In genomic region chr2:64645014-64645418, GRCh38 we compare ENCODE assay signal across 8 cellular contexts. TPM values are rescaled to one million over a fixed set of nuclear protein-coding genes. Genes with fewer than 3 reads are reported as not detected.
DNase-seq lines count a peak whose midpoint lies in the region; ATAC-seq, FAIRE-seq and TF ChIP-seq lines count a peak whose summit lies in the region.

No MANE protein-coding gene starts in this region.

- peaks cover 7% of the 10 kb centered on the region; the same call in 1 of the 2 replicates for H4K20me1 ChIP-seq in DOHH2 (ENCODE audit: control insufficient read depth, insufficient read depth, low read depth, low read length)
- peaks cover 65% of the 10 kb centered on the region for H4K20me1 ChIP-seq in IMR-90 (ENCODE audit: insufficient read depth, low read length)
- H4K20me1 ChIP-seq in OCI-LY7 (ENCODE audit: insufficient read depth, low read length) = peaks cover 65% of the 10 kb centered on the region

- H3K9me2 ChIP-seq in DOHH2 (replicated peaks; ENCODE audit: control insufficient read depth, low read length) = no peaks in the 10 kb centered on the region
- H3K9me2 ChIP-seq in OCI-LY7 (ENCODE audit: insufficient read depth, low read length) = no peaks in the 10 kb centered on the region

- peak overlapping the region; percentile 43 for H2AK9ac ChIP-seq in IMR-90 (replicated peaks; ENCODE audit: low read depth, low read length, poor library complexity)

- H3K23ac ChIP-seq in IMR-90 (ENCODE audit: low read depth, low read length) = peak overlapping the region; percentile 91

- TF ChIP-seq POLR2A in IMR-90 (IDR thresholded peaks at IDR 0.05; ENCODE audit: low read depth, low read length) (no peak), body of pancreas (IDR thresholded peaks at IDR 0.05) (no peak)

- H3F3A ChIP-seq in DOHH2 (ENCODE audit: control insufficient read depth, insufficient read depth) = peaks cover 52% of the 10 kb centered on the region

- H4K91ac ChIP-seq in IMR-90 (ENCODE audit: insufficient read depth, low read depth, low read length) = no peak overlapping the region

- H3K4me3 ChIP-seq in DOHH2 (ENCODE audit: low read length) (peak overlapping the region; percentile 74), IMR-90 (ENCODE audit: insufficient read depth, low read depth, low read length) (peak overlapping the region; percentile 40), OCI-LY7 (ENCODE audit: low read depth, low read length, poor library complexity, severe bottlenecking) (peak overlapping the region; percentile 67), body of pancreas (no peak overlapping the region)

- H3K79me2 ChIP-seq in DOHH2 (ENCODE audit: control insufficient read depth, low read length) (peaks cover 100% of the 10 kb centered on the region), OCI-LY7 (ENCODE audit: insufficient read depth, low read depth, low read length) (peaks cover 100% of the 10 kb centered on the region)

- POLR2A ChIA-PET in IMR-90 (lab: Charles Lee; ENCODE audit: unreplicated experiment) = interaction anchor here (0.9 kb wide), 1 partner anchor 9 kb away, joined by 3 read pairs; the partner anchor contains the start of gene SERTAD2
- POLR2A ChIA-PET in OCI-LY7 (lab: Charles Lee) = interaction anchor here (0.6 to 7.3 kb wide), 11 partner anchors 8 to 217 kb away, joined by 3 to 109 read pairs (median 5); partner anchors contain the start of gene SERTAD2

- no peak overlapping the region; the same call in 1 of the 2 replicates for H2BK120ac ChIP-seq in IMR-90 (ENCODE audit: low read depth, low read length)

- no peak overlapping the region for H2AK5ac ChIP-seq in IMR-90 (ENCODE audit: low read depth, low read length)

- no TSS peak for BruUV-seq in IMR-90 (replicated peaks; lab: Mats Ljungman, UMichigan)
- no TSS peak for BruUV-seq in OCI-LY7 (replicated peaks; lab: Mats Ljungman, UMichigan)

- H2BK5ac ChIP-seq in IMR-90 (ENCODE audit: low read depth, low read length, poor library complexity, severe bottlenecking) = peak overlapping the region; percentile 82

- H2BK15ac ChIP-seq in IMR-90 (ENCODE audit: low read depth, low read length) = no peak overlapping the region

- FAIRE-seq in frontal cortex (lab: Jason Lieb, UNC) = no peak

- dilution Hi-C loops in IMR-90 (cut with HindIII; ENCODE audit: low sequenced_read_pairs, unreplicated experiment) = no loop called here

- H4K5ac ChIP-seq in IMR-90 (ENCODE audit: low read depth, low read length) = no peak overlapping the region

- no peak overlapping the region for H2BK20ac ChIP-seq in IMR-90 (ENCODE audit: low read depth, low read length)

- DNase-seq in IMR-90 (peak; percentile 68), OCI-LY7 (ENCODE audit: low spot score) (peak; percentile 72), body of pancreas (peak; percentile 53 to 75 (median 68)), iris pigment epithelial cell (ENCODE audit: low read depth) (peak; percentile 85), smooth muscle cell of the brain vasculature (ENCODE audit: low read depth, low spot score) (peak; percentile 31), frontal cortex (ENCODE audit: low spot score in 2 of 2) (no peak)

- H3K4ac ChIP-seq in IMR-90 (ENCODE audit: low read depth, low read length) = no peak overlapping the region; the same call in 1 of the 2 replicates

- peaks cover 26 to 61% of the 10 kb centered on the region in 2 experiments for H3K79me1 ChIP-seq in IMR-90 (ENCODE audit: low read depth in 1 of 2, low read length in 2 of 2)

- peaks cover 98% of the 10 kb centered on the region for H3K4me1 ChIP-seq in DOHH2 (ENCODE audit: control insufficient read depth, low read length)
- peaks cover 13% of the 10 kb centered on the region for H3K4me1 ChIP-seq in IMR-90 (ENCODE audit: control insufficient read depth, insufficient read depth, low read length)
- peaks cover 100% of the 10 kb centered on the region for H3K4me1 ChIP-seq in OCI-LY7 (ENCODE audit: insufficient read depth, low read length, poor library complexity, severe bottlenecking)
- peaks cover 78% of the 10 kb centered on the region for H3K4me1 ChIP-seq in body of pancreas

- H3K9me3 ChIP-seq in DOHH2 (ENCODE audit: control insufficient read depth, insufficient read depth, low read length) (no peaks in the 10 kb centered on the region), IMR-90 (ENCODE audit: control insufficient read depth, insufficient read depth, low read length) (no peaks in the 10 kb centered on the region), OCI-LY7 (ENCODE audit: low read length) (no peaks in the 10 kb centered on the region), body of pancreas (no peaks in the 10 kb centered on the region)

- in situ Hi-C loops in IMR-90 (cut with MboI; ENCODE audit: low sequenced_read_pairs) = no loop called here

- peak; percentile 23 for TF ChIP-seq CTCF in DOHH2 (IDR thresholded peaks at IDR 0.05; ENCODE audit: low read depth, low read length, poor library complexity, severe bottlenecking)
- 0 out of 2 replicates have a peak, but pooled peaks have one; percentile 18 for TF ChIP-seq CTCF in IMR-90 (conservative IDR thresholded peaks at IDR 0.05; ENCODE audit: low read depth, low read length)
- TF ChIP-seq CTCF in OCI-LY7 (conservative IDR thresholded peaks at IDR 0.05; ENCODE audit: low read length) = peak; percentile 50; the same call in 1 of the 2 replicates
- peak in 3 of 7 experiments; percentile 12 to 21 (median 17) for TF ChIP-seq CTCF in body of pancreas (IDR thresholded peaks at IDR 0.05)

- CTCF ChIA-PET in IMR-90 (lab: Yijun Ruan, JAX) (interaction anchor here (1.0 to 3.2 kb wide), 6 partner anchors 10 to 222 kb away, joined by 3 to 21 read pairs (median 5); no protein-coding TSS in a partner anchor), OCI-LY7 (lab: Charles Lee; ENCODE audit: unreplicated experiment) (interaction anchor here (0.7 to 2.5 kb wide), 3 partner anchors 9 to 121 kb away, joined by 3 to 8 read pairs (median 3); partner anchors contain the start of genes AFTPH and SERTAD2)

- peak overlapping the region; percentile 77 for H3K18ac ChIP-seq in IMR-90 (ENCODE audit: low read depth, low read length)

- ATAC-seq in IMR-90 (ENCODE audit: low read depth) = peak; percentile 68
- peak; percentile 74 for ATAC-seq in body of pancreas
- ATAC-seq in HG02852 (IDR thresholded peaks at IDR 0.05; ENCODE audit: unreplicated experiment) = no peak

- peak overlapping the region; percentile 95; the same call in 1 of the 2 replicates for H3K14ac ChIP-seq in IMR-90 (replicated peaks; ENCODE audit: low read depth, low read length)

- peak; percentile 20; the same call in 1 of the 2 replicates for TF ChIP-seq RAD21 in IMR-90 (IDR thresholded peaks at IDR 0.05; ENCODE audit: low read length)

- H3K56ac ChIP-seq in IMR-90 (ENCODE audit: extremely low read depth, insufficient read depth, low read length) = peak overlapping the region; percentile 46; the same call in 1 of the 2 replicates

- H3K4me2 ChIP-seq in DOHH2 (ENCODE audit: low read length) (peak overlapping the region; percentile 84), IMR-90 (ENCODE audit: low read depth, low read length) (peak overlapping the region; percentile 91), OCI-LY7 (ENCODE audit: low read length) (peak overlapping the region; percentile 96)

- peak overlapping the region; percentile 82 for H3K27ac ChIP-seq in DOHH2 (ENCODE audit: low read depth, low read length)
- peak overlapping the region; percentile 84; the same call in 1 of the 2 replicates for H3K27ac ChIP-seq in IMR-90 (ENCODE audit: insufficient read depth, low read length)
- H3K27ac ChIP-seq in OCI-LY7 (ENCODE audit: low read depth, low read length, poor library complexity, severe bottlenecking) = peak overlapping the region; percentile 88
- H3K27ac ChIP-seq in body of pancreas = peak overlapping the region; percentile 57 to 88 (median 76)

- H3K36me3 ChIP-seq in DOHH2 (ENCODE audit: control insufficient read depth, low read length) (peaks cover 10% of the 10 kb centered on the region), IMR-90 (ENCODE audit: control insufficient read depth, insufficient read depth, low read length) (no peaks in the 10 kb centered on the region), OCI-LY7 (ENCODE audit: insufficient read depth, low read length) (peaks cover 20% of the 10 kb centered on the region; the same call in 1 of the 2 replicates), body of pancreas (replicated peaks in 1 of 2; ENCODE audit: insufficient read depth in 1 of 2, low read depth in 2 of 2) (no peaks in the 10 kb centered on the region)

- peak overlapping the region; percentile 79 for H3K9ac ChIP-seq in IMR-90 (ENCODE audit: low read depth, low read length)

- peak overlapping the region; percentile 50 to 92; a peak in 2 of 4 replicates for H4K8ac ChIP-seq in IMR-90 (ENCODE audit: low read depth in 2 of 2, low read length in 2 of 2)

- intact Hi-C loops in IMR-90 (cut with micrococcal nuclease) = loop anchor here (1.0 to 10.0 kb wide), 6 partner anchors 50 to 400 kb away; partner anchors contain the start of gene AFTPH
- intact Hi-C loops in OCI-LY7 (cut with micrococcal nuclease; ENCODE audit: unreplicated experiment) = loop anchor here (1.0 kb wide), 1 partner anchor 60 kb away; no protein-coding TSS in a partner anchor
- intact Hi-C loops in body of pancreas (cut with DNase I) = loop anchor here (10.0 kb wide), 1 partner anchor 220 kb away; no protein-coding TSS in a partner anchor

- H2AFZ ChIP-seq in IMR-90 (replicated peaks; ENCODE audit: low read length, poor library complexity) (peak overlapping the region; percentile 37), OCI-LY7 (ENCODE audit: low read length) (no peak overlapping the region)

- 0% methylated on average over 5 of the region's 17 CpGs; no CpG with 5 or more reads in 1 of the 2 experiments for WGBS in IMR-90 (ENCODE audit: extremely low coverage in 2 of 2, insufficient read length in 1 of 2), 2 experiments
- WGBS in body of pancreas, 2 donors = 0 to 1% methylated on average over 17 of the region's 17 CpGs

- no peaks in the 10 kb centered on the region for H3K27me3 ChIP-seq in DOHH2 (ENCODE audit: control insufficient read depth, low read length)
- no peaks in the 10 kb centered on the region for H3K27me3 ChIP-seq in IMR-90 (ENCODE audit: control insufficient read depth, insufficient read depth, low read length)
- no peaks in the 10 kb centered on the region for H3K27me3 ChIP-seq in body of pancreas

- H3K9me1 ChIP-seq in IMR-90 (ENCODE audit: insufficient read depth, low read length) = peaks cover 15% of the 10 kb centered on the region; the same call in 1 of the 2 replicates

TF ChIP-seq in IMR-90, 13 proteins besides CTCF, POLR2A, EP300 and RAD21 (continues in another document):
- TF ChIP-seq FOS (IDR thresholded peaks at IDR 0.05; ENCODE audit: low read depth, low read length) (no peak), MAZ (IDR thresholded peaks at IDR 0.05; ENCODE audit: borderline replicate concordance, low read depth, low read length) (peak; percentile 56; the same call in 1 of the 2 replicates), BHLHE40 (IDR thresholded peaks at IDR 0.05; ENCODE audit: low read depth, low read length) (no peak), RFX5 (IDR thresholded peaks at IDR 0.05; ENCODE audit: low read depth, low read length) (no peak)

RNA-seq across cellular contexts. Expression of gene SERTAD2, which starts 8.7 kb away (rescaled TPM):
- total RNA-seq in IMR-90 (2012; rRNA removed) (5.0 and 6.7 TPM in 2 replicates), OCI-LY7 (2022) (53.2 and 54.5 TPM in 2 replicates), body of pancreas (1 to 10 TPM; 3.3 to 6.7 TPM), frontal cortex (3.7 TPM)
- polyA plus RNA-seq in IMR-90 (2012; rRNA removed) = 11.0 and 12.7 TPM in 2 replicates
- polyA plus RNA-seq in IMR-90 (2012; cell fraction: cytosol; rRNA removed) = 5.3 and 11.9 TPM in 2 replicates
- polyA plus RNA-seq in IMR-90 (2012; cell fraction: nucleus; rRNA removed; ENCODE audit: low replicate concordance) = 6.0 TPM in 2 replicates
- total RNA-seq in OCI-LY7 (2014; rRNA removed; shearing (Covaris generic)) = 10.7 and 11.5 TPM in 2 replicates

Comparison
In these comparisons a context has a peak if more than half of its experiments do, and no peak if none do; other contexts are left out.
1. H3K4me3 ChIP-seq: peak in DOHH2 (single experiment), IMR-90 (single experiment) and OCI-LY7 (single experiment); none in body of pancreas (0 of 2).
2. DNase-seq: peak in IMR-90 (single experiment), OCI-LY7 (single experiment), body of pancreas (4 of 4), iris pigment epithelial cell (single experiment) and smooth muscle cell of the brain vasculature (single experiment); none in frontal cortex (0 of 2).
3. Peak in every context shown above with its lines, with median percentiles within 50 percentile points of each other: H3K27ac ChIP-seq and H3K4me2 ChIP-seq.